Comparison of ENCODE assay signal across 8 cellular contexts in the genomic region with DNA sequence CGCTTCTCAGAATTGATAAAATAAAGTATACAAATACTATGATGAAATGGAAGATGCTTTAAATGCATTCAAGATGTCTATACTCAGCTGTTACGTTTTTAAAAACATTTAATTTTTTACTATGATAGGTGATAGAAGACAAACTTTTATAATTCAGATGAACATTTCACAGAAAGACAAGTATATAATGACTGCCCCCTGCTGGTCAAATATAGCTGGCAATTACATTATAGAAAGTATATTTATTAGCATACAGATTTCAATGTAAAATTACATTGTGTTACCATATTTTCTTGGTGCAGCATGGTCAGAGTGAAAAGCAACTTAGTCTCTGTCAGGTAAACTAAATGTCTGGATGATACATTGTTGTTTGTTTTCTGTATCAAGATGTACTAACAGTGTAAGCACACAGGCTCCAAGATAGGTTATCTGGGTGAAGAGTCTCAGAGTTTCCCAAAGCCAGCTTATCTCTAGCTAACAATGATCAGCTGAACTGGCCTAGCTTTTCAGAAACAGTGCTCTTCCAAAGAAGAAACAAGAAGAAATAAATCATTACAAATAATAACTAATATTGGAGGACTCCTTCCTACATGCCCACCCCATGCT. TPM values are rescaled to one million over a fixed set of nuclear protein-coding genes. Genes with fewer than 3 reads are reported as not detected.
DNase-seq lines count a peak whose midpoint lies in the region; ATAC-seq, FAIRE-seq and TF ChIP-seq lines count a peak whose summit lies in the region.

No MANE protein-coding gene starts in this region.

- peak; percentile 85 for FAIRE-seq in RCC 7860 (lab: Jason Lieb, UNC)

- H3K36me3 ChIP-seq in stomach = no peaks in the 10 kb centered on the region

- H3K4me3 ChIP-seq in stomach = no peak overlapping the region

- WGBS in stomach, 5 donors = 40 to 48% (median 45%) methylated on average over 2 of the region's 2 CpGs

- H3K4me1 ChIP-seq in stomach = no peaks in the 10 kb centered on the region

- H3K27ac ChIP-seq in C4-2B = no peak overlapping the region
- H3K27ac ChIP-seq in stomach = no peak overlapping the region

- no peaks in the 10 kb centered on the region for H3K9me3 ChIP-seq in stomach

- TF ChIP-seq EP300 in stomach (IDR thresholded peaks at IDR 0.05) = no peak

- peak; percentile 68 for TF ChIP-seq CTCF in C4-2B (conservative IDR thresholded peaks at IDR 0.05)
- TF ChIP-seq CTCF in GM12874 (IDR thresholded peaks at IDR 0.05; ENCODE audit: insufficient read depth, low read depth, low read length) = peak; percentile 15; the same call in 1 of the 2 replicates
- TF ChIP-seq CTCF in stomach (IDR thresholded peaks at IDR 0.05) = peak in 5 of 7 experiments; percentile 5 to 63 (median 51)

- DNase-seq in RCC 7860 (ENCODE audit: low spot score) (peak; percentile 18), fibroblast of peridontal ligament (ENCODE audit: extremely low read depth) (peak; percentile 57), stomach (no peak), HuH-7 (ENCODE audit: low spot score) (no peak), NCI-H524 treated with DMSO at 0.1 percent for 48 hours (lab: John Stamatoyannopoulos, UW) (no peak)

- no peak for TF ChIP-seq POLR2A in stomach (IDR thresholded peaks at IDR 0.05)

- peaks cover 0 to 5% (median 0%) of the 10 kb centered on the region in 3 donors for H3K27me3 ChIP-seq in stomach

- no peak for ATAC-seq in HG02870 (IDR thresholded peaks at IDR 0.05; ENCODE audit: unreplicated experiment)

- intact Hi-C loops in stomach (cut with DNase I; ENCODE audit: low total_unique reads) = loop anchor here (10.0 kb wide), 1 partner anchor 242 kb away; no protein-coding TSS in a partner anchor

RNA-seq across cellular contexts. Expression of gene SRPX, which starts 54.1 kb away (rescaled TPM):
- total RNA-seq in stomach = 10 to 100 TPM in 4 of 5 donors, 1 to 10 TPM in 1; 8.9 to 70.7 (median 36.2) TPM
- 10 to 100 TPM; 21.2 to 59.0 (median 33.1) TPM for polyA plus RNA-seq in stomach

Comparison
In these comparisons a context has a peak if more than half of its experiments do, and no peak if none do; other contexts are left out.
1. CTCF ChIP-seq: peak in every context shown above with its lines; median percentile 68 in C4-2B; 51 in stomach; 15 in GM12874.
2. DNase-seq: peak in RCC 7860 (single experiment) and fibroblast of peridontal ligament (single experiment); none in stomach (single experiment), HuH-7 (single experiment) and NCI-H524 treated with DMSO at 0.1 percent for 48 hours (single experiment).